Comparison of ENCODE assay signal across 17 cellular contexts in genomic region chr6:155108070-155108815, GRCh38.
DNase-seq lines count a peak whose midpoint lies in the region; ATAC-seq and TF ChIP-seq lines count a peak whose summit lies in the region.
"Had no signal": no experiment of that assay in that cellular context is flagged by ENCODE, and none has a peak within 500 bp of the region (broad histone marks: within the 10 kb centered on the region; RNA-seq: fewer than 3 reads in every experiment).

No MANE protein-coding gene starts in this region.

- WGBS in SK-N-SH (ENCODE audit: low lambda C conversion rate) = 88% methylated on average over 11 of the region's 11 CpGs
- WGBS in mesendoderm (ENCODE audit: extremely low coverage, insufficient coverage, low lambda C conversion rate) = no CpG with 5 or more reads among the region's 11 CpGs

- H3K27me3 ChIP-seq in SK-N-SH (ENCODE audit: insufficient read depth) (no peaks in the 10 kb centered on the region), mesendoderm (ENCODE audit: insufficient read depth, low read length, poor library complexity) (no peaks in the 10 kb centered on the region)
- H3K27me3 ChIP-seq: SJSA1, stomach had no signal

- no peak for DNase-seq in SK-N-SH
- DNase-seq in EL = peak; percentile 43
- DNase-seq in activated T-helper 2 cell treated with anti-CD3 and anti-CD28 coated beads, Interferon-gamma antibody, Interleukin-2, Interleukin-4, amounts not matched to agents 10 μg/mL and 5 μg/mL and 100 μg/mL, durations not matched to agents 14 hours and 24 hours and 36 hours (ENCODE audit: low spot score) = no peak
- DNase-seq in mesendoderm = peak; percentile 58
- no peak for DNase-seq in mucosa of descending colon
- no peak for DNase-seq in ecto neural progenitor cell (ENCODE audit: low spot score)
- DNase-seq: 8988T; activated effector memory CD4-positive, alpha-beta T cell treated with Interleukin-2 at 50 U/mL for 16 hours; CD8-positive, alpha-beta T cell; left colon; naive thymus-derived CD8-positive, alpha-beta T cell; stomach had no signal

- H2AK5ac ChIP-seq in mesendoderm (ENCODE audit: low read length) = no peak overlapping the region

- H3K56ac ChIP-seq in mesendoderm (ENCODE audit: low read length) = no peak overlapping the region

- H3K27ac Mint-ChIP-seq in activated T-helper 2 cell treated with anti-CD3 and anti-CD28 coated beads, Interferon-gamma antibody, Interleukin-2, Interleukin-4, amounts not matched to agents 10 μg/mL and 5 μg/mL and 100 μg/mL, durations not matched to agents 14 hours and 24 hours and 36 hours = peak overlapping the region; percentile 88
- H3K27ac Mint-ChIP-seq: CD8-positive, alpha-beta T cell; naive thymus-derived CD8-positive, alpha-beta T cell; WTC11 had no signal

- no peak for TF ChIP-seq EP300 in SK-N-SH (IDR thresholded peaks at IDR 0.05; ENCODE audit: borderline replicate concordance in 1 of 2, low read depth in 1 of 2, low read length in 1 of 2)

- peaks cover 59% of the 10 kb centered on the region for H3K4me1 Mint-ChIP-seq in activated T-helper 2 cell treated with anti-CD3 and anti-CD28 coated beads, Interferon-gamma antibody, Interleukin-2, Interleukin-4, amounts not matched to agents 10 μg/mL and 5 μg/mL and 100 μg/mL, durations not matched to agents 14 hours and 24 hours and 36 hours (ENCODE audit: low read depth)
- H3K4me1 Mint-ChIP-seq: naive thymus-derived CD8-positive, alpha-beta T cell had no signal

- H3K9me3 Mint-ChIP-seq in activated T-helper 2 cell treated with anti-CD3 and anti-CD28 coated beads, Interferon-gamma antibody, Interleukin-2, Interleukin-4, amounts not matched to agents 10 μg/mL and 5 μg/mL and 100 μg/mL, durations not matched to agents 14 hours and 24 hours and 36 hours = no peaks in the 10 kb centered on the region
- H3K9me3 Mint-ChIP-seq: CD8-positive, alpha-beta T cell; naive thymus-derived CD8-positive, alpha-beta T cell; WTC11 had no signal

- peaks cover 5% of the 10 kb centered on the region; the same call in 1 of the 2 replicates for H3K79me2 ChIP-seq in SK-N-SH (ENCODE audit: insufficient read depth)
- no peaks in the 10 kb centered on the region for H3K79me2 ChIP-seq in mesendoderm (ENCODE audit: control insufficient read depth, insufficient read depth, low read length)

- H2BK120ac ChIP-seq in mesendoderm (ENCODE audit: low read depth, low read length) = no peak overlapping the region

- no peak overlapping the region for H3K18ac ChIP-seq in mesendoderm (ENCODE audit: low read length)

- no peaks in the 10 kb centered on the region for H3K36me3 ChIP-seq in SK-N-SH (replicated peaks in 1 of 2; ENCODE audit: control insufficient read depth in 1 of 2, insufficient read depth in 2 of 2, low read length in 1 of 2)
- H3K36me3 ChIP-seq in mesendoderm (ENCODE audit: control insufficient read depth, insufficient read depth, low read length) = no peaks in the 10 kb centered on the region
- H3K36me3 ChIP-seq in mucosa of descending colon (ENCODE audit: low read depth) = no peaks in the 10 kb centered on the region
- H3K36me3 ChIP-seq: stomach had no signal

- POLR2A ChIA-PET in SK-N-SH (lab: Yijun Ruan, JAX) = interaction anchor here (0.7 kb wide), 1 partner anchor 1228 kb away, joined by 3 read pairs; no protein-coding TSS in a partner anchor

- H3K4me2 ChIP-seq in SK-N-SH (no peak overlapping the region), mesendoderm (ENCODE audit: low read length) (no peak overlapping the region)

- no peaks in the 10 kb centered on the region for H4K20me1 ChIP-seq in SK-N-SH (ENCODE audit: insufficient read depth)

- ATAC-seq in SK-N-SH treated with all-trans-retinoic acid at 6 μM for 48 hours (peak; percentile 17; the same call in 1 of the 3 replicates), mucosa of descending colon (no peak), HG03457 (IDR thresholded peaks at IDR 0.05; ENCODE audit: unreplicated experiment) (no peak)
- ATAC-seq: CD8-positive, alpha-beta T cell; left colon; naive thymus-derived CD8-positive, alpha-beta T cell; sciatic nerve; WTC11 had no signal

- no peaks in the 10 kb centered on the region for H3K9me2 ChIP-seq in SK-N-SH

- no peak overlapping the region for H3K27ac ChIP-seq in SK-N-SH (ENCODE audit: low read depth in 2 of 2, low read length in 1 of 2)
- H3K27ac ChIP-seq in mesendoderm (ENCODE audit: low read depth, low read length) = no peak overlapping the region
- H3K27ac ChIP-seq: stomach had no signal

- H4K8ac ChIP-seq in mesendoderm (ENCODE audit: low read depth, low read length) = no peak overlapping the region

- no peak overlapping the region for H3K4ac ChIP-seq in mesendoderm (ENCODE audit: low read depth, low read length)

- no peaks in the 10 kb centered on the region for H3K9me3 ChIP-seq in SK-N-SH
- no peaks in the 10 kb centered on the region for H3K9me3 ChIP-seq in mucosa of descending colon
- H3K9me3 ChIP-seq: SJSA1, stomach had no signal

- TF ChIP-seq RAD21 in SK-N-SH (IDR thresholded peaks at IDR 0.05; ENCODE audit: low read length) = no peak

- H2BK5ac ChIP-seq in mesendoderm (ENCODE audit: low read length) = no peak overlapping the region

- no peak overlapping the region for H3K23ac ChIP-seq in mesendoderm (ENCODE audit: low read length)

- no peak overlapping the region for H4K5ac ChIP-seq in mesendoderm (ENCODE audit: low read length)

- no peak overlapping the region for H2BK15ac ChIP-seq in mesendoderm (replicated peaks; ENCODE audit: low read depth)

- no peak for TF ChIP-seq CTCF in SK-N-SH (IDR thresholded peaks at IDR 0.05)
- no peak for TF ChIP-seq CTCF in mucosa of descending colon (IDR thresholded peaks at IDR 0.05)

- H3K36me3 Mint-ChIP-seq in activated T-helper 2 cell treated with anti-CD3 and anti-CD28 coated beads, Interferon-gamma antibody, Interleukin-2, Interleukin-4, amounts not matched to agents 10 μg/mL and 5 μg/mL and 100 μg/mL, durations not matched to agents 14 hours and 24 hours and 36 hours (ENCODE audit: low read depth) = peaks cover 38% of the 10 kb centered on the region
- H3K36me3 Mint-ChIP-seq: CD8-positive, alpha-beta T cell; naive thymus-derived CD8-positive, alpha-beta T cell; WTC11 had no signal

- H3K27me3 Mint-ChIP-seq in activated T-helper 2 cell treated with anti-CD3 and anti-CD28 coated beads, Interferon-gamma antibody, Interleukin-2, Interleukin-4, amounts not matched to agents 10 μg/mL and 5 μg/mL and 100 μg/mL, durations not matched to agents 14 hours and 24 hours and 36 hours (ENCODE audit: low read depth) = no peaks in the 10 kb centered on the region

- no peak overlapping the region for H3K4me3 ChIP-seq in SK-N-SH (ENCODE audit: low read depth in 2 of 2, low read length in 1 of 2)
- H3K4me3 ChIP-seq in mesendoderm (ENCODE audit: low read length) = no peak overlapping the region
- H3K4me3 ChIP-seq in mucosa of descending colon = no peak overlapping the region
- H3K4me3 ChIP-seq: SJSA1, stomach had no signal

- intact Hi-C loops in activated T-helper 2 cell treated with anti-CD3 and anti-CD28 coated beads, Interferon-gamma antibody, Interleukin-2, Interleukin-4, amounts not matched to agents 10 μg/mL and 5 μg/mL and 100 μg/mL, durations not matched to agents 14 hours and 24 hours and 36 hours (cut with micrococcal nuclease) = loop anchor here (1.0 kb wide), 2 partner anchors 8 to 63 kb away; no protein-coding TSS in a partner anchor
- intact Hi-C loops in mucosa of descending colon (cut with DNase I, micrococcal nuclease) = no loop called here

- H3K4me3 Mint-ChIP-seq in activated T-helper 2 cell treated with anti-CD3 and anti-CD28 coated beads, Interferon-gamma antibody, Interleukin-2, Interleukin-4, amounts not matched to agents 10 μg/mL and 5 μg/mL and 100 μg/mL, durations not matched to agents 14 hours and 24 hours and 36 hours (ENCODE audit: low read depth) = peak overlapping the region; percentile 87
- H3K4me3 Mint-ChIP-seq: CD8-positive, alpha-beta T cell; naive thymus-derived CD8-positive, alpha-beta T cell; WTC11 had no signal

- no peak overlapping the region for H2AFZ ChIP-seq in SK-N-SH (ENCODE audit: low read depth)

- H3K4me1 ChIP-seq in SK-N-SH (ENCODE audit: control insufficient read depth in 1 of 2, insufficient read depth in 2 of 2, low read depth in 1 of 2, low read length in 1 of 2) (peaks cover under 1 to 6% of the 10 kb centered on the region in 2 experiments; a peak in 2 of 4 replicates), mesendoderm (ENCODE audit: control insufficient read depth, low read depth, low read length) (peaks cover 2% of the 10 kb centered on the region), mucosa of descending colon (ENCODE audit: low read depth) (no peaks in the 10 kb centered on the region)

- no peaks in the 10 kb centered on the region for H3K79me1 ChIP-seq in mesendoderm (ENCODE audit: low read length)

- CTCF ChIA-PET in SK-N-SH (lab: Yijun Ruan, JAX) = interaction anchor here (0.6 to 2.0 kb wide), 4 partner anchors 10 to 1059 kb away, joined by 3 to 4 read pairs (median 3); no protein-coding TSS in a partner anchor

- H3F3A ChIP-seq in SK-N-SH (replicated peaks; ENCODE audit: insufficient read depth) = peaks cover 5% of the 10 kb centered on the region

- no peak overlapping the region for H3K9ac ChIP-seq in SK-N-SH
- no peak overlapping the region for H3K9ac ChIP-seq in mesendoderm (ENCODE audit: low read length)

TF ChIP-seq in SK-N-SH, 30 proteins besides CTCF, POLR2A, EP300 and RAD21:
- TF ChIP-seq SMC3 (IDR thresholded peaks at IDR 0.05; ENCODE audit: low read depth, low read length) = no peak
- no peak for TF ChIP-seq NRF1 (IDR thresholded peaks at IDR 0.05; ENCODE audit: low read depth, low read length)
- no peak for TF ChIP-seq FOSL2 (IDR thresholded peaks at IDR 0.05; ENCODE audit: borderline replicate concordance, low read depth)
- no peak for TF ChIP-seq ELF1 (IDR thresholded peaks at IDR 0.05)
- TF ChIP-seq NFIC (IDR thresholded peaks at IDR 0.05; ENCODE audit: borderline replicate concordance) = no peak
- no peak for TF ChIP-seq TEAD4 (IDR thresholded peaks at IDR 0.05; ENCODE audit: borderline replicate concordance, insufficient read depth)
- TF ChIP-seq SIN3A (IDR thresholded peaks at IDR 0.05; ENCODE audit: borderline replicate concordance, low read depth, low read length) = no peak
- TF ChIP-seq USF2 (IDR thresholded peaks at IDR 0.05; ENCODE audit: borderline replicate concordance, low read depth, low read length) = no peak
- no peak for TF ChIP-seq JUND (IDR thresholded peaks at IDR 0.05)
TF ChIP-seq in SK-N-SH: peak in this region for 0.

Comparison
In these comparisons a context has a peak if more than half of its experiments do, and no peak if none do; other contexts are left out.
1. DNase-seq: peak in EL (single experiment) and mesendoderm (single experiment); none in SK-N-SH (single experiment), activated T-helper 2 cell treated with anti-CD3 and anti-CD28 coated beads, Interferon-gamma antibody, Interleukin-2, Interleukin-4, amounts not matched to agents 10 μg/mL and 5 μg/mL and 100 μg/mL, durations not matched to agents 14 hours and 24 hours and 36 hours (single experiment), mucosa of descending colon (0 of 3) and ecto neural progenitor cell (single experiment).